Comparison of ENCODE assay signal across 22 cellular contexts in the genomic region with DNA sequence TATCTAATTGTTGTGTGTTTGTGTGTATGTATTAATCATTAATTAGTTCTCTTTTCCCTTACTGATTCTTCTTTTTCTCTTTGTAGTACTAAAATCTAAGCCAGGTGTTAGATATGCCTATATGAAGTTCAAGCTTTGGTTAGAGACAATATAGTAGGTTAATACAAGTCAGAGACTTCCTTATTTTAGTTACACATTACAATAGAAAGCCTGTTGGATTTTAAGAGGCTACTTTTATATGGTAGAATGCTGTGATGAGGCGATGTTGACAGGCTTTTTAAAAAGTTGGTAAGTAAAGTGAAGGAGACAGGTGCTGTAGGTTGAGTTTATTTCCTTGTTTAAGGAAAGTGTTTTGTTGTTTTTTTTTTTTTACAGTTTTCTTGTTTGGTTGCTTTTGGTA.
"Had no signal": no experiment of that assay in that cellular context is flagged by ENCODE, and none has a peak within 500 bp of the region (broad histone marks: within the 10 kb centered on the region; RNA-seq: fewer than 3 reads in every experiment).

No MANE protein-coding gene starts in this region.

- H3K4me1 ChIP-seq: upper lobe of right lung, vagina had no signal

- DNase-seq: effector memory CD4-positive, alpha-beta T cell; esophagus squamous epithelium; foreskin fibroblast; kidney; left cardiac atrium; left ventricle myocardium superior; mesenchymal stem cell; midbrain; naive B cell; ovary; right cardiac atrium; small intestine; stimulated activated CD4-positive, alpha-beta T cell treated with anti-CD3 and anti-CD28 coated beads, Interleukin-12 subunit alpha, Interleukin-12 subunit beta, amount 100 ng/mL, for 4 hours; stimulated activated CD4-positive, alpha-beta T cell treated with anti-CD3 and anti-CD28 coated beads, Interleukin-2, amount 100 ng/mL, for 48 hours; stimulated activated naive CD8-positive, alpha-beta T cell treated with anti-CD3 and anti-CD28 coated beads, Interleukin-15, Interleukin-2, amounts not matched to agents 100 U/mL and 50 U/mL, for 24 hours; tibial artery; upper lobe of right lung had no signal

- H3K36me3 ChIP-seq: neutrophil, ovary, tibial artery, upper lobe of right lung had no signal

- H3K27me3 Mint-ChIP-seq: naive B cell had no signal

- H3K9me3 ChIP-seq: esophagus squamous epithelium, neutrophil, ovary, tibial artery, upper lobe of right lung, vagina had no signal

- H3K4me1 Mint-ChIP-seq: naive B cell had no signal

- H3K4me3 ChIP-seq: esophagus squamous epithelium, lung, ovary, tibial artery, upper lobe of right lung, vagina had no signal

- H3K4me3 Mint-ChIP-seq: naive B cell, nephron had no signal

- H3K27ac Mint-ChIP-seq: naive B cell, progenitor cell of endocrine pancreas had no signal

- H3K9me3 Mint-ChIP-seq: nephron had no signal

- H3K27me3 ChIP-seq: esophagus squamous epithelium, neutrophil, ovary, tibial artery, upper lobe of right lung, vagina had no signal

- ATAC-seq: left cardiac atrium; left ventricle myocardium superior; right cardiac atrium; stimulated activated naive CD8-positive, alpha-beta T cell treated with anti-CD3 and anti-CD28 coated beads, Interleukin-15, Interleukin-2, amounts not matched to agents 100 U/mL and 50 U/mL, for 24 hours; upper lobe of right lung had no signal

- H3K27ac ChIP-seq: esophagus squamous epithelium, neutrophil, ovary, tibial artery, upper lobe of right lung, vagina had no signal

- H3K36me3 Mint-ChIP-seq: naive B cell had no signal
